12 cellular contexts compared by ENCODE assay signal in the genomic region with DNA sequence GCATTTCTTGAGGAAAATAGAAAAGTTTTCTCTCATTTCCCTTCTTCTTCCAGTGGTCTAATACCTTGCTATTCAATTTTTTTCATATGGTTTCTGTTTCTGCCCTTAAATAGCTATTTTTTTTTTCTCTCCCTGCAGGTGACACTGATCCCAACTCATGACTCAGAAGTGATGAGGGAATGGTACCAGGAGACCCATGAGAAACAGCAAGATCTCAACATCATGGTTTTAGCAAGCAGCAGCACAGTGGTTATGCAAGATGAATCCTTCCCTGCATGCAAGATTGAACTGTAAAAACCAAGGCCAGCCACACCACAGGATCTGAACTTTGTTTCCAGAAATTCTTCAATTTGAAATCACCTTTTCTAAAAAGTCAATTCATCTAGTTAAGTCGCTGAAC.
"Had no signal": no experiment of that assay in that cellular context is flagged by ENCODE, and none has a peak within 500 bp of the region (broad histone marks: within the 10 kb centered on the region; RNA-seq: fewer than 3 reads in every experiment).

No MANE protein-coding gene starts in this region.

- H3K4me1 ChIP-seq: left lung had no signal

- H3K9me3 ChIP-seq: heart left ventricle, left lung had no signal

- H3K4me3 ChIP-seq: cardiac muscle cell, heart left ventricle, left lung had no signal

- DNase-seq: activated CD4-positive, alpha-beta memory T cell treated with anti-CD3 and anti-CD28 coated beads for 36 hours; activated effector memory CD4-positive, alpha-beta T cell treated with anti-CD3 and anti-CD28 coated beads, Interleukin-2, amount 50 U/mL, for 16 hours; activated T-cell treated with anti-CD3 and anti-CD28 coated beads, Interleukin-2, amount 50 U/mL, for 4 hours; dermis blood vessel endothelial cell; foreskin keratinocyte; heart left ventricle; left lung; stimulated activated CD4-positive, alpha-beta T cell treated with anti-CD3 and anti-CD28 coated beads, Interleukin-2, amount 100 ng/mL, for 24 hours; stimulated activated naive B cell treated with anti-CD40 and anti-IgM and Interleukin-4, amounts not matched to agents 10 μg/mL and 1 μg/mL and 100 μg/mL, for 72 hours; substantia nigra; T-helper 9 cell had no signal

- H3K27me3 ChIP-seq: cardiac muscle cell, foreskin keratinocyte, heart left ventricle, left lung had no signal

- H3K36me3 ChIP-seq: left lung had no signal

- H3K27ac ChIP-seq: cardiac muscle cell, foreskin keratinocyte, heart left ventricle, left lung had no signal
